22 cellular contexts compared by ENCODE assay signal in the genomic region with DNA sequence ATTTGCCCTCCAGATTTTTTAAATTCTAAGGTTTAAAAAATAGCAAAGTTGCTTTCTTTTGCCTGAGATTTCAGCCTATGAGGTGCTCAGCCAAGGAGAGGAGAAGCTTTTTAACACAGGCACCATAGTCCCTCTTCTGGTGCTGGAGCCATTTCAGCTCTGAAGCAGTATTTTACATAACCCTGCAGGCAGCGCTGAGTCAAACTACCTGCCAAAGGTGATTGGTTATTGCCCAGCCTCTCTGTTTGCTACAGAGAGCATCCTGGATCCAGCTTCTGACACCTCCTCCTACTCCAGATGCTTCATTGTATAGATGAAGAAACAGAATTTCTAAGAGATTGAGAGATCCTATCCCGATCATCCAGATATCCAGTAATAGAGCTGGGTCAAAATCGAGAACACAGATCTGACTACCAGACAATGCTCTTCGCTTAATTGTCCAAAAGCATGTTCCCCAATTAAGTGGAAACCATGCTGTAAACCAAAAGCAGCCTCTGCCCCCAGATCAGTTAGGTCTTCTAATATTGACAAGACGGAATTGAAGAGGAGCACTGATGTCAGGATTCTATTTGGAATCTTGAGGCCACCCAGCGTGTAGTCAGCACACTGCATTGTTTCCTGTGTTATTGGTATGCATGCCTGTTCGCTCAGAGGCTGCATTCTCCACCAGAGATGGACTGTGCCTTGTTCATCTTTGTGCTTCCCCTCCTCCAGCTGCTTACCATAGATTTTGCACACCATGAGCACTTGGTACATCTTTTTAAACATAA. TPM values are rescaled to one million over a fixed set of nuclear protein-coding genes. Genes with fewer than 3 reads are reported as not detected.
DNase-seq lines count a peak whose midpoint lies in the region; ATAC-seq and TF ChIP-seq lines count a peak whose summit lies in the region.
"Had no signal": no experiment of that assay in that cellular context is flagged by ENCODE, and none has a peak within 500 bp of the region (broad histone marks: within the 10 kb centered on the region; RNA-seq: fewer than 3 reads in every experiment).

No MANE protein-coding gene starts in this region.

- H3K27me3 Mint-ChIP-seq in GM23338 (ENCODE audit: insufficient read depth, low read depth, poor library complexity): peaks cover 10% of the 10 kb centered on the region
- H3K27me3 Mint-ChIP-seq: IgD-negative memory B cell had no signal

- peaks cover 58% of the 10 kb centered on the region for H3K4me1 Mint-ChIP-seq in GM23338
- H3K4me1 Mint-ChIP-seq: activated naive CD8-positive, alpha-beta T cell treated with anti-CD3 and anti-CD28 coated beads, Interleukin-2, amount 10 ng/mL, durations not matched to agents 7 days and 5 days; central memory CD8-positive, alpha-beta T cell; naive thymus-derived CD8-positive, alpha-beta T cell had no signal

- 0 out of 2 replicates have a peak, but pooled peaks cover under 1% of the 10 kb centered on the region for H3F3A ChIP-seq in GM23338 (replicated peaks; ENCODE audit: low read depth)

- H4K20me1 ChIP-seq in GM23338 (replicated peaks; ENCODE audit: insufficient read depth): no peaks in the 10 kb centered on the region

- 0 out of 2 replicates have a peak overlapping the region, but pooled peaks have one; percentile 14 for H3K4me3 ChIP-seq in GM23338
- H3K4me3 ChIP-seq: HAP-1, lower lobe of right lung, prostate gland, SK-N-MC had no signal

- no peaks in the 10 kb centered on the region for H3K36me3 Mint-ChIP-seq in GM23338 (ENCODE audit: low read depth)
- H3K36me3 Mint-ChIP-seq: activated naive CD8-positive, alpha-beta T cell treated with anti-CD3 and anti-CD28 coated beads, Interleukin-2, amount 10 ng/mL, durations not matched to agents 7 days and 5 days; naive thymus-derived CD8-positive, alpha-beta T cell had no signal

- H3K9me2 ChIP-seq in GM23338 (ENCODE audit: insufficient read depth): no peaks in the 10 kb centered on the region

- DNase-seq in Ammon's horn (ENCODE audit: low spot score) (peak; percentile 55), GM23338 (ENCODE audit: low spot score) (peak; percentile 73), RPMI7951 (ENCODE audit: low read depth) (peak; percentile 8), head of caudate nucleus (peak in 31 of 42 donors; percentile 17 to 86 (median 62)), Kasumi-1 (lab: John Stamatoyannopoulos, UW) (no peak), activated gamma-delta T cell treated with Interleukin-2 at 50 U/mL for 16 hours (no peak)
- DNase-seq: activated CD4-positive, alpha-beta T cell treated with anti-CD3 and anti-CD28 coated beads, Interleukin-2, amount 50 U/mL, for 4 hours; activated naive CD8-positive, alpha-beta T cell treated with anti-CD3 and anti-CD28 coated beads, Interleukin-2, amount 10 ng/mL, durations not matched to agents 7 days and 5 days; activated T-cell treated with anti-CD3 and anti-CD28 coated beads, Interleukin-2, amount 50 U/mL, for 4 hours; lower lobe of right lung; naive thymus-derived CD8-positive, alpha-beta T cell; NCI-H1105 treated with DMSO at 0.1 percent for 48 hours; OCI-M1; stimulated activated naive CD4-positive, alpha-beta T cell treated with Interleukin-2 at 50 U/mL for 16 hours had no signal

- H3K27ac Mint-ChIP-seq in GM23338: peak overlapping the region; percentile 66
- H3K27ac Mint-ChIP-seq: activated naive CD8-positive, alpha-beta T cell treated with anti-CD3 and anti-CD28 coated beads, Interleukin-2, amount 10 ng/mL, durations not matched to agents 7 days and 5 days; IgD-negative memory B cell; naive thymus-derived CD8-positive, alpha-beta T cell had no signal

- H3K27me3 ChIP-seq in GM23338 (ENCODE audit: insufficient read depth): peaks cover 17% of the 10 kb centered on the region; the same call in 1 of the 2 replicates

- intact Hi-C loops in head of caudate nucleus (cut with DNase I): no loop called here

- ATAC-seq in GM23338 (peak; percentile 84), HG02884 (IDR thresholded peaks at IDR 0.05; ENCODE audit: unreplicated experiment) (no peak), GM19395 (IDR thresholded peaks at IDR 0.05; ENCODE audit: unreplicated experiment) (no peak)
- ATAC-seq: activated T-cell treated with anti-CD3 and anti-CD28 coated beads, Interleukin-2, amount 50 U/mL, for 4 hours; lower lobe of right lung; naive thymus-derived CD8-positive, alpha-beta T cell had no signal

- peak overlapping the region; percentile 39; the same call in 2 of the 3 replicates for H3K4me3 Mint-ChIP-seq in GM23338
- H3K4me3 Mint-ChIP-seq: activated naive CD8-positive, alpha-beta T cell treated with anti-CD3 and anti-CD28 coated beads, Interleukin-2, amount 10 ng/mL, durations not matched to agents 7 days and 5 days; activated T-cell treated with anti-CD3 and anti-CD28 coated beads, Interleukin-2, amount 50 U/mL, for 4 hours; central memory CD8-positive, alpha-beta T cell; IgD-negative memory B cell; naive thymus-derived CD8-positive, alpha-beta T cell had no signal

- H3K36me3 ChIP-seq in GM23338 (ENCODE audit: insufficient read depth): no peaks in the 10 kb centered on the region
- H3K36me3 ChIP-seq: HAP-1, lower lobe of right lung, prostate gland had no signal

- no peak overlapping the region for H3K27ac ChIP-seq in GM23338 (ENCODE audit: low read depth)
- H3K27ac ChIP-seq: lower lobe of right lung, prostate gland, SK-N-MC had no signal

- no peaks in the 10 kb centered on the region for H3K9me3 Mint-ChIP-seq in GM23338
- H3K9me3 Mint-ChIP-seq: activated naive CD8-positive, alpha-beta T cell treated with anti-CD3 and anti-CD28 coated beads, Interleukin-2, amount 10 ng/mL, durations not matched to agents 7 days and 5 days; activated T-cell treated with anti-CD3 and anti-CD28 coated beads, Interleukin-2, amount 50 U/mL, for 4 hours; central memory CD8-positive, alpha-beta T cell; IgD-negative memory B cell; naive thymus-derived CD8-positive, alpha-beta T cell had no signal

- no peaks in the 10 kb centered on the region for H3K79me2 ChIP-seq in GM23338 (replicated peaks; ENCODE audit: insufficient read depth)

- H2AFZ ChIP-seq in GM23338: no peak overlapping the region

- peak overlapping the region; percentile 64 for H3K4me2 ChIP-seq in GM23338

- H3K4me1 ChIP-seq in GM23338 (ENCODE audit: insufficient read depth): peaks cover 54% of the 10 kb centered on the region
- H3K4me1 ChIP-seq: HAP-1, lower lobe of right lung, prostate gland had no signal

- no peak for TF ChIP-seq CTCF in GM23338 (conservative IDR thresholded peaks at IDR 0.05; ENCODE audit: low read depth in 2 of 2)

TF ChIP-seq in GM23338, 12 proteins besides CTCF, POLR2A, EP300 and RAD21:
- TF ChIP-seq ETS1 (IDR thresholded peaks at IDR 0.05) (0 out of 2 replicates have a peak, but pooled peaks have one; percentile 28), ZNF114 (CRISPR knock-in tag; IDR thresholded peaks at IDR 0.05) (no peak)

RNA-seq across cellular contexts. Expression of gene RGS8, which starts 22.1 kb away (rescaled TPM):
- total RNA-seq in GM23338 (2014; rRNA removed; shearing (Covaris generic)): 1.0 and 2.5 TPM in 2 replicates
- polyA plus RNA-seq in GM23338 (2016; fragmentation: Nextera tagmentation; extraction: Ambion mirVana): 0.06 and 0.10 TPM in 2 replicates
- under 0.01 and 0.10 TPM in 2 replicates for total RNA-seq in RPMI7951 (2014; rRNA removed; shearing (Covaris generic))
- total RNA-seq: activated naive CD8-positive, alpha-beta T cell treated with anti-CD3 and anti-CD28 coated beads, Interleukin-2, amount 10 ng/mL, durations not matched to agents 7 days and 5 days; activated T-cell treated with anti-CD3 and anti-CD28 coated beads, Interleukin-2, amount 50 U/mL, for 4 hours; fibroblast of villous mesenchyme; lower lobe of right lung; naive thymus-derived CD8-positive, alpha-beta T cell had no signal
- polyA plus RNA-seq: IgD-negative memory B cell; naive thymus-derived CD8-positive, alpha-beta T cell had no signal

RNA-seq across cellular contexts. Expression of gene RGS16, which starts 58.1 kb away (rescaled TPM):
- total RNA-seq in GM23338 (2014; rRNA removed; shearing (Covaris generic)): 15.4 and 18.2 TPM in 2 replicates
- polyA plus RNA-seq in GM23338 (2016; fragmentation: Nextera tagmentation; extraction: Ambion mirVana): 31.6 and 35.2 TPM in 2 replicates
- total RNA-seq in RPMI7951 (2014; rRNA removed; shearing (Covaris generic)): 4.1 and 4.6 TPM in 2 replicates
- polyA plus RNA-seq: naive thymus-derived CD8-positive, alpha-beta T cell had no signal

Comparison
In these comparisons a context has a peak if more than half of its experiments do, and no peak if none do; other contexts are left out.
1. DNase-seq: peak in Ammon's horn (single experiment), GM23338 (single experiment), RPMI7951 (single experiment) and head of caudate nucleus (31 of 42); none in Kasumi-1 (0 of 2) and activated gamma-delta T cell treated with Interleukin-2 at 50 U/mL for 16 hours (single experiment).